25 cellular contexts compared by ENCODE assay signal in the genomic region with DNA sequence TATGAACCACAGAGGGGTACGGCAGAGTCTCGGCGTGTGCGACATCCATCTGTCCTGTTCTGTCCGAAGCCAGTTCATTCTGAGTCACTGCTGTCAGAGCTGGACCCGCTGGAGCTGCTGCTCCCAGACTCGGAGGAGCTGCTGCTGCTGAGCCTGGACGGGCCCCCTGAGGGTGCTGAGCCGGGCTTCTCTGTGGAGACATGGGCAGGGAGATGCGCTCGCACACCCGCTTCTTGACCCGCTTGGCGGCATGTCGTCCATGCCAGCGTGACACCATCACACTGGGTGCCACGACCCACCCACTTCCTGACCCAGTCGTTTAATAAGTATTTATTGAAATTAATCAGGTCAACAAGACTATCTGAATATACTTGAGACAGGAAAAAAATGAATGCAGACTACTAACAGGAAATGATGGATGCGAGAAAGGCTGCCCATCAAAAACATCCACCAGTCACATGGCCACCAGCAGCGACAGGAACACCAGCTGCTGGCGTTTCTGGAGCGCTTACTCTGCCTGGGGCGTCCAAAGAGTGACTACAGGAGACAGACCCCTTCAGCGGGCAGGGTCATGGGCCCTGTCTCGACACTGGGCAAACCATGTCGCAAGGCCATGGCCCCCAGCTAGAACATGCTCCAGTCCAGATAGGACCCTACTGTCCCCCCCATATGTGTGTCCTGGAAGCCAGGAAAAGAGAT.
"Had no signal": no experiment of that assay in that cellular context is flagged by ENCODE, and none has a peak within 500 bp of the region (broad histone marks: within the 10 kb centered on the region; RNA-seq: fewer than 3 reads in every experiment).

No MANE protein-coding gene starts in this region.

- H3K36me3 ChIP-seq: uterus had no signal

- H3K9ac ChIP-seq: parathyroid adenoma had no signal

- H3K27me3 ChIP-seq: colonic mucosa, esophagus squamous epithelium, gastroesophageal sphincter, left lung, suprapubic skin, thyroid gland, upper lobe of left lung, uterus had no signal

- ATAC-seq: gastroesophageal sphincter; left lung; psoas muscle; stimulated activated effector memory CD8-positive, alpha-beta T cell treated with anti-CD3 and anti-CD28 coated beads, Interleukin-12 subunit alpha, Interleukin-12 subunit beta, amount 100 ng/mL, for 72 hours; stimulated activated naive CD8-positive, alpha-beta T cell treated with anti-CD3 and anti-CD28 coated beads, Interleukin-15, Interleukin-2, amounts not matched to agents 100 U/mL and 50 U/mL, for 24 hours had no signal

- H3K4me1 ChIP-seq: colonic mucosa, esophagus squamous epithelium, gastroesophageal sphincter, left lung, parathyroid adenoma, psoas muscle, suprapubic skin, thyroid gland, upper lobe of left lung, uterus had no signal

- H2AFZ ChIP-seq: parathyroid adenoma had no signal

- H3K27ac ChIP-seq: colonic mucosa, esophagus squamous epithelium, gastroesophageal sphincter, left lung, parathyroid adenoma, psoas muscle, suprapubic skin, thyroid gland, upper lobe of left lung, uterus had no signal

- H3K4me1 Mint-ChIP-seq: stimulated activated effector memory CD8-positive, alpha-beta T cell treated with anti-CD3 and anti-CD28 coated beads, Interleukin-12 subunit alpha, Interleukin-12 subunit beta, amount 100 ng/mL, for 72 hours had no signal

- H3K4me3 Mint-ChIP-seq: immature natural killer cell; natural killer cell treated with Interleukin-12 subunit alpha and Interleukin-12 subunit beta and Interleukin-15 and Interleukin-18, amount 100 ng/mL, for 72 hours; stimulated activated effector memory CD8-positive, alpha-beta T cell treated with anti-CD3 and anti-CD28 coated beads, Interleukin-12 subunit alpha, Interleukin-12 subunit beta, amount 100 ng/mL, for 72 hours had no signal

- H3K27ac Mint-ChIP-seq: natural killer cell treated with Interleukin-12 subunit alpha and Interleukin-12 subunit beta and Interleukin-15 and Interleukin-18, amount 100 ng/mL, for 72 hours; stimulated activated effector memory CD8-positive, alpha-beta T cell treated with anti-CD3 and anti-CD28 coated beads, Interleukin-12 subunit alpha, Interleukin-12 subunit beta, amount 100 ng/mL, for 72 hours had no signal

- H3K9me3 Mint-ChIP-seq: immature natural killer cell; natural killer cell treated with Interleukin-12 subunit alpha and Interleukin-12 subunit beta and Interleukin-15 and Interleukin-18, amount 100 ng/mL, for 72 hours; stimulated activated effector memory CD8-positive, alpha-beta T cell treated with anti-CD3 and anti-CD28 coated beads, Interleukin-12 subunit alpha, Interleukin-12 subunit beta, amount 100 ng/mL, for 72 hours had no signal

- H3K9me3 ChIP-seq: colonic mucosa, esophagus squamous epithelium, left lung, psoas muscle, suprapubic skin, thyroid gland, upper lobe of left lung had no signal

- H3K79me2 ChIP-seq: parathyroid adenoma had no signal

- H3K27me3 Mint-ChIP-seq: natural killer cell treated with Interleukin-12 subunit alpha and Interleukin-12 subunit beta and Interleukin-15 and Interleukin-18, amount 100 ng/mL, for 72 hours had no signal

- H3K4me3 ChIP-seq: colonic mucosa, esophagus squamous epithelium, gastroesophageal sphincter, left lung, lung, psoas muscle, suprapubic skin, thyroid gland, upper lobe of left lung, uterus had no signal

- DNase-seq: colonic mucosa; dermis blood vessel endothelial cell; esophagus squamous epithelium; foreskin fibroblast; glutamatergic neuron; immature natural killer cell; left lung; mesenchymal stem cell; midbrain; occipital lobe; psoas muscle; retina; small intestine; stimulated activated CD4-positive, alpha-beta T cell treated with anti-CD3 and anti-CD28 coated beads, Interleukin-2, amount 100 ng/mL, for 48 hours; stimulated activated CD8-positive, alpha-beta memory T cell treated with anti-CD3 and anti-CD28 coated beads, Interleukin-4, amount 100 ng/mL, for 48 hours; stimulated activated naive CD8-positive, alpha-beta T cell treated with anti-CD3 and anti-CD28 coated beads, Interleukin-15, Interleukin-2, amounts not matched to agents 100 U/mL and 50 U/mL, for 24 hours; thyroid gland; uterus had no signal
